ENCODE assay signal across 1 cellular context in the genomic region with DNA sequence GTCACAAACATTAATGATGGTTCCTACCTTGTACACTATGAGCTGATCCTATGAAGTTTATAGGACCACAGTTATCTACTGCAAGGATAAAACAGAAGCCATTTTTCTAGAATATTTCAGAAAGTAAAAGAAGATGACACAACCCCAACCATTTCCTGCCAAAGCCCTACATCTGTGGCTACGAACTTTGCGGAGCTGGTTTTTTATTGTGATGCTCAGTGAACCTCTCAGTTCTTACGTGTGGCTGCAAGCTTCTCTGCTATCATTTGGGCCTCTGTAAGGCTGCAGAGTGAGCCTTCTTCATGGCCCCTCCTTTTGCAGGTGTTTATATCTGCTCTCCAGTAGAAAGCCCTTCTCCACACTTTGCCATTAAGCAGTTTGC.
A peak's percentile ranks its signal among the peaks of the same experiment; 100 is the strongest.
TF ChIP-seq lines count a peak whose summit lies in the region.

No MANE protein-coding gene starts in this region.

TF ChIP-seq in GM12878, 131 proteins besides CTCF, POLR2A, EP300 and RAD21 (continued from another document):
- TF ChIP-seq PKNOX1 (IDR thresholded peaks at IDR 0.05) = no peak
- TF ChIP-seq NFIC (IDR thresholded peaks at IDR 0.05; ENCODE audit: low read depth, low read length) = peak; percentile 65; the same call in 1 of the 2 replicates
- TF ChIP-seq WRNIP1 (IDR thresholded peaks at IDR 0.05; ENCODE audit: borderline replicate concordance, low read depth, low read length) = no peak
- TF ChIP-seq CBX5 (IDR thresholded peaks at IDR 0.05; ENCODE audit: low read depth) = no peak
- TF ChIP-seq ZNF622 (IDR thresholded peaks at IDR 0.05) = no peak
- TF ChIP-seq CBFB (IDR thresholded peaks at IDR 0.05; ENCODE audit: low read depth) = 0 out of 2 replicates have a peak, but pooled peaks have one; percentile 59
- TF ChIP-seq PAX8 (IDR thresholded peaks at IDR 0.05) = no peak
- no peak for TF ChIP-seq ZNF274 (IDR thresholded peaks at IDR 0.05; ENCODE audit: insufficient read depth, insufficient read length)
- no peak for TF ChIP-seq DPF2 (IDR thresholded peaks at IDR 0.05)
- TF ChIP-seq RUNX3 (IDR thresholded peaks at IDR 0.05; ENCODE audit: low read length) = peak; percentile 77
- TF ChIP-seq CREM (IDR thresholded peaks at IDR 0.05; ENCODE audit: low read depth) = peak; percentile 42; the same call in 1 of the 2 replicates
- no peak for TF ChIP-seq BCLAF1 (IDR thresholded peaks at IDR 0.05)
- no peak for TF ChIP-seq CEBPZ (IDR thresholded peaks at IDR 0.05; ENCODE audit: low read depth, low read length)
